ENCODE assay signal across 2 cellular contexts in genomic region chr16:674968-675883, GRCh38.
TF ChIP-seq lines count a peak whose summit lies in the region.

Gene RHBDL1, plus strand, starts transcription at chr16:675671. Its CDS starts 120 bp downstream, at chr16:675791.

TF ChIP-seq in A549, 52 proteins besides CTCF, POLR2A, EP300 and RAD21 (continued from another document):
- no peak for TF ChIP-seq E2F6 (IDR thresholded peaks at IDR 0.05; ENCODE audit: borderline replicate concordance, low read depth)
- TF ChIP-seq CBX8 (IDR thresholded peaks at IDR 0.05): no peak
- no peak for TF ChIP-seq KDM5A (IDR thresholded peaks at IDR 0.05)
- peak; percentile 100 for TF ChIP-seq ZFP36 (IDR thresholded peaks at IDR 0.05; ENCODE audit: borderline replicate concordance, partially characterized antibody)
- TF ChIP-seq JUN (IDR thresholded peaks at IDR 0.05): peak in 1 of 2 experiments; percentile 34; a peak in 1 of 5 replicates
- no peak for TF ChIP-seq ZSCAN20 (CRISPR knock-in tag; IDR thresholded peaks at IDR 0.05)
- no peak for TF ChIP-seq HOXB5 (CRISPR knock-in tag; IDR thresholded peaks at IDR 0.05)
- peak; percentile 45; the same call in 1 of the 2 replicates for TF ChIP-seq PBX3 (IDR thresholded peaks at IDR 0.05)
- no peak for TF ChIP-seq FOSB (CRISPR knock-in tag; IDR thresholded peaks at IDR 0.05)
TF ChIP-seq in A549: peak in this region for 5.

TF ChIP-seq in GM12878, 131 proteins besides CTCF, POLR2A, EP300 and RAD21 (continued from another document):
- TF ChIP-seq, protein P1, sequence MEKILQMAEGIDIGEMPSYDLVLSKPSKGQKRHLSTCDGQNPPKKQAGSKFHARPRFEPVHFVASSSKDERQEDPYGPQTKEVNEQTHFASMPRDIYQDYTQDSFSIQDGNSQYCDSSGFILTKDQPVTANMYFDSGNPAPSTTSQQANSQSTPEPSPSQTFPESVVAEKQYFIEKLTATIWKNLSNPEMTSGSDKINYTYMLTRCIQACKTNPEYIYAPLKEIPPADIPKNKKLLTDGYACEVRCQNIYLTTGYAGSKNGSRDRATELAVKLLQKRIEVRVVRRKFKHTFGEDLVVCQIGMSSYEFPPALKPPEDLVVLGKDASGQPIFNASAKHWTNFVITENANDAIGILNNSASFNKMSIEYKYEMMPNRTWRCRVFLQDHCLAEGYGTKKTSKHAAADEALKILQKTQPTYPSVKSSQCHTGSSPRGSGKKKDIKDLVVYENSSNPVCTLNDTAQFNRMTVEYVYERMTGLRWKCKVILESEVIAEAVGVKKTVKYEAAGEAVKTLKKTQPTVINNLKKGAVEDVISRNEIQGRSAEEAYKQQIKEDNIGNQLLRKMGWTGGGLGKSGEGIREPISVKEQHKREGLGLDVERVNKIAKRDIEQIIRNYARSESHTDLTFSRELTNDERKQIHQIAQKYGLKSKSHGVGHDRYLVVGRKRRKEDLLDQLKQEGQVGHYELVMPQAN (conservative IDR thresholded peaks at IDR 0.05): no peak
- peak; percentile 71; the same call in 1 of the 2 replicates for TF ChIP-seq POLR2AphosphoS2 (IDR thresholded peaks at IDR 0.05; ENCODE audit: low read depth, low read length)
- peak in 1 of 2 experiments; percentile 41; a peak in 2 of 4 replicates for TF ChIP-seq BHLHE40 (IDR thresholded peaks at IDR 0.05; ENCODE audit: borderline replicate concordance in 1 of 2, low read depth in 2 of 2, low read length in 1 of 2)
- TF ChIP-seq GATAD2B (conservative IDR thresholded peaks at IDR 0.05; ENCODE audit: low read depth): peak; percentile 56
- TF ChIP-seq, protein P2, sequence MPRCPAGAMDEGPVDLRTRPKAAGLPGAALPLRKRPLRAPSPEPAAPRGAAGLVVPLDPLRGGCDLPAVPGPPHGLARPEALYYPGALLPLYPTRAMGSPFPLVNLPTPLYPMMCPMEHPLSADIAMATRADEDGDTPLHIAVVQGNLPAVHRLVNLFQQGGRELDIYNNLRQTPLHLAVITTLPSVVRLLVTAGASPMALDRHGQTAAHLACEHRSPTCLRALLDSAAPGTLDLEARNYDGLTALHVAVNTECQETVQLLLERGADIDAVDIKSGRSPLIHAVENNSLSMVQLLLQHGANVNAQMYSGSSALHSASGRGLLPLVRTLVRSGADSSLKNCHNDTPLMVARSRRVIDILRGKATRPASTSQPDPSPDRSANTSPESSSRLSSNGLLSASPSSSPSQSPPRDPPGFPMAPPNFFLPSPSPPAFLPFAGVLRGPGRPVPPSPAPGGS (IDR thresholded peaks at IDR 0.05; ENCODE audit: borderline replicate concordance, insufficient read depth, low read depth, low read length, poor library complexity, severe bottlenecking): peak; percentile 23
